ENCODE assay signal across 1 cellular context in genomic region chr4:55948726-55949479, GRCh38.
A peak's percentile ranks its signal among the peaks of the same experiment; 100 is the strongest.
TF ChIP-seq lines count a peak whose summit lies in the region.

Gene CEP135, plus strand, starts transcription at chr4:55948945. Its CDS starts 3,186 bp downstream, at chr4:55952131.

TF ChIP-seq in HEK293, 187 proteins besides CTCF, POLR2A, EP300 and RAD21 (continued from another document):
- TF ChIP-seq REST (tag by site-specific recombination; IDR thresholded peaks at IDR 0.05) (no peak), KLF1 (tag by site-specific recombination; IDR thresholded peaks at IDR 0.05) (peak; percentile 48), GLIS2 (tag by site-specific recombination; IDR thresholded peaks at IDR 0.05) (peak; percentile 27; the same call in 1 of the 2 replicates), ZFP37 (tag by site-specific recombination; IDR thresholded peaks at IDR 0.05) (peak; percentile 44; the same call in 1 of the 2 replicates), BCL11A (tag by site-specific recombination; IDR thresholded peaks at IDR 0.05; ENCODE audit: low read depth) (0 out of 2 replicates have a peak, but pooled peaks have one; percentile 13), ZNF169 (tag by site-specific recombination; IDR thresholded peaks at IDR 0.05) (no peak), ZFHX2 (tag by site-specific recombination; conservative IDR thresholded peaks at IDR 0.05) (peak; percentile 53), ZBTB48 (tag by site-specific recombination; IDR thresholded peaks at IDR 0.05) (no peak; the same call in 1 of the 2 replicates), PRDM10 (tag by site-specific recombination; IDR thresholded peaks at IDR 0.05) (peak; percentile 33; the same call in 1 of the 2 replicates), KLF9 (tag by site-specific recombination; IDR thresholded peaks at IDR 0.05; ENCODE audit: low read depth) (peak; percentile 68), SP2 (tag by site-specific recombination; IDR thresholded peaks at IDR 0.05) (peak; percentile 58), ZXDB (tag by site-specific recombination; IDR thresholded peaks at IDR 0.05) (peak; percentile 66), ZNF692 (tag by site-specific recombination; IDR thresholded peaks at IDR 0.05) (peak; percentile 60), ZNF645 (tag by site-specific recombination; IDR thresholded peaks at IDR 0.05) (no peak), ZNF830 (tag by site-specific recombination; IDR thresholded peaks at IDR 0.05; ENCODE audit: low read depth) (no peak), ZSCAN30 (tag by site-specific recombination; IDR thresholded peaks at IDR 0.05) (peak; percentile 21), ZNF610 (tag by site-specific recombination; IDR thresholded peaks at IDR 0.05; ENCODE audit: borderline replicate concordance) (peak; percentile 93), ZNF140 (tag by site-specific recombination; IDR thresholded peaks at IDR 0.05) (no peak), ZBTB11 (tag by site-specific recombination; conservative IDR thresholded peaks at IDR 0.05; ENCODE audit: low read depth) (peak; percentile 93), ZNF629 (tag by site-specific recombination; IDR thresholded peaks at IDR 0.05) (peak; percentile 48; the same call in 1 of the 2 replicates), ZNF23 (tag by site-specific recombination; IDR thresholded peaks at IDR 0.05; ENCODE audit: borderline replicate concordance) (no peak), MYNN (tag by site-specific recombination; IDR thresholded peaks at IDR 0.05; ENCODE audit: borderline replicate concordance) (peak; percentile 58; the same call in 1 of the 2 replicates)
